In the genomic region with DNA sequence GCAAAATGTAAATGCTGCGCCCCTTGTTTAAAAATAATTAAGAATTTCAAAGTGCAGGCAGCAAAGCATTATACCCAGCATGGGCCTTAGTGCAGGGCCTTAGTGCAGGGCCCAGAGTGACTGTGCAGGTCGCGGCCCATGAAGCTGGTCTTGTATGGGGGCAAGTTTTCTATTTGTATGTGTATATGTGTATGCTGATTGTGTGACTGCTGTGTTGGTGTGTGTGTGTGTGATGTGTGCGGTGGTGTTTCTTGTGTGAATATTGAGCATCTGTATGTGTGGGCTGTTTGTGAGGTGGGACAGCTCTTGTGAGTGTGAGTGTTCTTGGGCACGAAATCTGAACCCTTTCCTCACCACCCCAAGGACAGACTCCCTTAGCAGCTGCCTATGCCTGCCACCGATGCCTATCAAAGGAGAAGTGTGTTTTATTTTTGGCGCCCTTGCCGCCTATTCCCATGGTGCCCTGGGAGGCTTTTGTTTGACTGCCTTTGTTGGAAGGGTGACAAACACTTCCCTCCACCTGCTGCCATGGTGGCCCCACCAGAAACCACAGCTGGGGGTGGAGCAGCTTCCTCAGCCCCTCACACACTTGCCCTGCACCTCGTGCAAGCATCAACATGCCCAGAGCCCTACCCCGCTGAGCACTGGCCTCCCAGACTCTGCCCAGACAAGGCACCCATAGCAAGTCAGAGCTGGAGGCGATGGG, we compare ENCODE assay signal across 10 cellular contexts. TPM values are rescaled to one million over a fixed set of nuclear protein-coding genes. Genes with fewer than 3 reads are reported as not detected.
DNase-seq lines count a peak whose midpoint lies in the region; ATAC-seq, FAIRE-seq and TF ChIP-seq lines count a peak whose summit lies in the region.
"Had no signal": no experiment of that assay in that cellular context is flagged by ENCODE, and none has a peak within 500 bp of the region (broad histone marks: within the 10 kb centered on the region; RNA-seq: fewer than 3 reads in every experiment).

No MANE protein-coding gene starts in this region.

- CTCF ChIA-PET in HEK293 (lab: Yijun Ruan, JAX): interaction anchor here (0.7 to 11.3 kb wide), 8 partner anchors 8 to 1002 kb away, joined by 3 to 103 read pairs (median 4); no protein-coding TSS in a partner anchor

- H3K9me3 ChIP-seq in HEK293 (ENCODE audit: control insufficient read depth, insufficient read depth, low read depth, low read length) (no peaks in the 10 kb centered on the region), lower lobe of right lung (no peaks in the 10 kb centered on the region)

- intact Hi-C loops in lower lobe of right lung (cut with DNase I): no loop called here

- DNase-seq in NCI-H510A treated with DMSO at 0.1 percent for 48 hours (lab: John Stamatoyannopoulos, UW) (peak; percentile 94), lower lobe of right lung (no peak), urothelium cell line (ENCODE audit: low spot score) (peak; percentile 78), hepatic stellate cell (ENCODE audit: low spot score) (no peak), cerebellar nuclear complex (lab: John Stamatoyannopoulos, UW) (no peak), AG08395 (ENCODE audit: low spot score) (no peak)
- DNase-seq in activated T-cell treated with anti-CD3 and anti-CD28 coated beads, Interleukin-2, amount 50 U/mL, for 72 hours: peak; percentile 75 to 79

- H3K4me1 ChIP-seq in HEK293 (ENCODE audit: control insufficient read depth, insufficient read depth, low read length) (peaks cover 4% of the 10 kb centered on the region), lower lobe of right lung (peaks cover 72% of the 10 kb centered on the region)

- peak overlapping the region; percentile 24; the same call in 1 of the 2 replicates for H3K27ac ChIP-seq in HEK293 (ENCODE audit: extremely low read depth, low read depth, low read length)
- H3K27ac ChIP-seq in lower lobe of right lung: peak overlapping the region; percentile 81
- H3K27ac ChIP-seq: HL-60 had no signal

- H3K4me1 Mint-ChIP-seq in activated T-cell treated with anti-CD3 and anti-CD28 coated beads, Interleukin-2, amount 50 U/mL, for 72 hours (ENCODE audit: low read depth): peaks cover 94% of the 10 kb centered on the region

- no peaks in the 10 kb centered on the region for H3K27me3 Mint-ChIP-seq in activated T-cell treated with anti-CD3 and anti-CD28 coated beads, Interleukin-2, amount 50 U/mL, for 72 hours (ENCODE audit: low read depth)

- H3K4me3 Mint-ChIP-seq in activated T-cell treated with anti-CD3 and anti-CD28 coated beads, Interleukin-2, amount 50 U/mL, for 72 hours: peak overlapping the region; percentile 1 to 2

- ATAC-seq in activated T-cell treated with anti-CD3 and anti-CD28 coated beads, Interleukin-2, amount 50 U/mL, for 72 hours (replicated peaks in 1 of 2): peak; percentile 51 to 53
- no peak for ATAC-seq in lower lobe of right lung

- H3K36me3 ChIP-seq in HEK293 (ENCODE audit: control insufficient read depth in 2 of 2, insufficient read depth in 1 of 2, low read length in 2 of 2) (no peaks in the 10 kb centered on the region), lower lobe of right lung (no peaks in the 10 kb centered on the region)

- POLR2A ChIA-PET in HEK293 (lab: Yijun Ruan, JAX): interaction anchor here (0.6 to 1.4 kb wide), 5 partner anchors 14 to 138 kb away, joined by 3 to 7 read pairs (median 3); a partner anchor contains a TSS

- peaks cover 1 to 4% of the 10 kb centered on the region in 2 donors for H3K36me3 Mint-ChIP-seq in activated T-cell treated with anti-CD3 and anti-CD28 coated beads, Interleukin-2, amount 50 U/mL, for 72 hours (ENCODE audit: insufficient read depth in 2 of 2)

- H3K27me3 ChIP-seq in lower lobe of right lung (ENCODE audit: low read depth): no peaks in the 10 kb centered on the region

- FAIRE-seq in urothelium cell line (lab: Jason Lieb, UNC): peak; percentile 75

- H3K4me3 ChIP-seq in HEK293 (ENCODE audit: low read depth, low read length) (no peak overlapping the region), lower lobe of right lung (no peak overlapping the region)

- H3K9me3 Mint-ChIP-seq in activated T-cell treated with anti-CD3 and anti-CD28 coated beads, Interleukin-2, amount 50 U/mL, for 72 hours: no peaks in the 10 kb centered on the region

- TF ChIP-seq CTCF in HEK293 (tag by site-specific recombination; IDR thresholded peaks at IDR 0.05) (no peak), lower lobe of right lung (IDR thresholded peaks at IDR 0.05) (no peak)

- peak overlapping the region; percentile 16 for H3K27ac Mint-ChIP-seq in activated T-cell treated with anti-CD3 and anti-CD28 coated beads, Interleukin-2, amount 50 U/mL, for 72 hours

TF ChIP-seq in HEK293, 187 proteins besides CTCF, POLR2A, EP300 and RAD21 (continues in another document):
- no peak for TF ChIP-seq ZNF768 (tag by site-specific recombination; IDR thresholded peaks at IDR 0.05)
- TF ChIP-seq ZBTB48 (tag by site-specific recombination; IDR thresholded peaks at IDR 0.05): peak; percentile 70; the same call in 1 of the 2 replicates
- no peak for TF ChIP-seq ZNF776 (tag by site-specific recombination; IDR thresholded peaks at IDR 0.05; ENCODE audit: borderline replicate concordance)
- TF ChIP-seq ZNF350 (tag by site-specific recombination; IDR thresholded peaks at IDR 0.05): no peak
- no peak for TF ChIP-seq GFI1B (tag by site-specific recombination; IDR thresholded peaks at IDR 0.05)
- TF ChIP-seq SP2 (tag by site-specific recombination; IDR thresholded peaks at IDR 0.05): no peak
- peak; percentile 83 for TF ChIP-seq ZBTB8A (tag by site-specific recombination; IDR thresholded peaks at IDR 0.05)
- no peak for TF ChIP-seq ZFP3 (tag by site-specific recombination; IDR thresholded peaks at IDR 0.05; ENCODE audit: low read depth)
- TF ChIP-seq, protein P1, sequence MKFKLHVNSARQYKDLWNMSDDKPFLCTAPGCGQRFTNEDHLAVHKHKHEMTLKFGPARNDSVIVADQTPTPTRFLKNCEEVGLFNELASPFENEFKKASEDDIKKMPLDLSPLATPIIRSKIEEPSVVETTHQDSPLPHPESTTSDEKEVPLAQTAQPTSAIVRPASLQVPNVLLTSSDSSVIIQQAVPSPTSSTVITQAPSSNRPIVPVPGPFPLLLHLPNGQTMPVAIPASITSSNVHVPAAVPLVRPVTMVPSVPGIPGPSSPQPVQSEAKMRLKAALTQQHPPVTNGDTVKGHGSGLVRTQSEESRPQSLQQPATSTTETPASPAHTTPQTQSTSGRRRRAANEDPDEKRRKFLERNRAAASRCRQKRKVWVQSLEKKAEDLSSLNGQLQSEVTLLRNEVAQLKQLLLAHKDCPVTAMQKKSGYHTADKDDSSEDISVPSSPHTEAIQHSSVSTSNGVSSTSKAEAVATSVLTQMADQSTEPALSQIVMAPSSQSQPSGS (tag by site-specific recombination; IDR thresholded peaks at IDR 0.05; ENCODE audit: low read depth): no peak
- no peak for TF ChIP-seq ZNF292 (tag by site-specific recombination; IDR thresholded peaks at IDR 0.05; ENCODE audit: borderline replicate concordance, low read depth)
- 0 out of 2 replicates have a peak, but pooled peaks have one; percentile 10 for TF ChIP-seq KLF1 (tag by site-specific recombination; IDR thresholded peaks at IDR 0.05)
- TF ChIP-seq, protein P2, sequence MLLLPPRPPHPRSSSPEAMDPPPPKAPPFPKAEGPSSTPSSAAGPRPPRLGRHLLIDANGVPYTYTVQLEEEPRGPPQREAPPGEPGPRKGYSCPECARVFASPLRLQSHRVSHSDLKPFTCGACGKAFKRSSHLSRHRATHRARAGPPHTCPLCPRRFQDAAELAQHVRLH (tag by site-specific recombination; IDR thresholded peaks at IDR 0.05): no peak
- 0 out of 2 replicates have a peak, but pooled peaks have one; percentile 10 for TF ChIP-seq OSR2 (tag by site-specific recombination; IDR thresholded peaks at IDR 0.05)
- TF ChIP-seq ZNF16 (tag by site-specific recombination; IDR thresholded peaks at IDR 0.05; ENCODE audit: low read depth): no peak
- TF ChIP-seq, protein P3, sequence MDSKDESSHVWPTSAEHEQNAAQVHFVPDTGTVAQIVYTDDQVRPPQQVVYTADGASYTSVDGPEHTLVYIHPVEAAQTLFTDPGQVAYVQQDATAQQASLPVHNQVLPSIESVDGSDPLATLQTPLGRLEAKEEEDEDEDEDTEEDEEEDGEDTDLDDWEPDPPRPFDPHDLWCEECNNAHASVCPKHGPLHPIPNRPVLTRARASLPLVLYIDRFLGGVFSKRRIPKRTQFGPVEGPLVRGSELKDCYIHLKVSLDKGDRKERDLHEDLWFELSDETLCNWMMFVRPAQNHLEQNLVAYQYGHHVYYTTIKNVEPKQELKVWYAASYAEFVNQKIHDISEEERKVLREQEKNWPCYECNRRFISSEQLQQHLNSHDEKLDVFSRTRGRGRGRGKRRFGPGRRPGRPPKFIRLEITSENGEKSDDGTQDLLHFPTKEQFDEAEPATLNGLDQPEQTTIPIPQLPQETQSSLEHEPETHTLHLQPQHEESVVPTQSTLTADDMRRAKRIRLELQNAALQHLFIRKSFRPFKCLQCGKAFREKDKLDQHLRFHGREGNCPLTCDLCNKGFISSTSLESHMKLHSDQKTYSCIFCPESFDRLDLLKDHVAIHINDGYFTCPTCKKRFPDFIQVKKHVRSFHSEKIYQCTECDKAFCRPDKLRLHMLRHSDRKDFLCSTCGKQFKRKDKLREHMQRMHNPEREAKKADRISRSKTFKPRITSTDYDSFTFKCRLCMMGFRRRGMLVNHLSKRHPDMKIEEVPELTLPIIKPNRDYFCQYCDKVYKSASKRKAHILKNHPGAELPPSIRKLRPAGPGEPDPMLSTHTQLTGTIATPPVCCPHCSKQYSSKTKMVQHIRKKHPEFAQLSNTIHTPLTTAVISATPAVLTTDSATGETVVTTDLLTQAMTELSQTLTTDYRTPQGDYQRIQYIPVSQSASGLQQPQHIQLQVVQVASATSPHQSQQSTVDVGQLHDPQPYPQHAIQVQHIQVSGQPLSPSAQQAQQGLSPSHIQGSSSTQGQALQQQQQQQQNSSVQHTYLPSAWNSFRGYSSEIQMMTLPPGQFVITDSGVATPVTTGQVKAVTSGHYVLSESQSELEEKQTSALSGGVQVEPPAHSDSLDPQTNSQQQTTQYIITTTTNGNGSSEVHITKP (tag by site-specific recombination; IDR thresholded peaks at IDR 0.05): peak; percentile 57
- peak; percentile 89 for TF ChIP-seq ZIC2 (tag by site-specific recombination; IDR thresholded peaks at IDR 0.05)
- TF ChIP-seq ZFP37 (tag by site-specific recombination; IDR thresholded peaks at IDR 0.05): no peak
- TF ChIP-seq GLI4 (tag by site-specific recombination; IDR thresholded peaks at IDR 0.05): no peak
- no peak for TF ChIP-seq ZNF529 (tag by site-specific recombination; IDR thresholded peaks at IDR 0.05; ENCODE audit: insufficient replicate concordance)
- TF ChIP-seq ZNF175 (tag by site-specific recombination; IDR thresholded peaks at IDR 0.05): no peak
- TF ChIP-seq ZNF394 (tag by site-specific recombination; IDR thresholded peaks at IDR 0.05; ENCODE audit: borderline replicate concordance): no peak

RNA-seq across cellular contexts. Expression of a gene that starts 18.0 kb away (rescaled TPM):
- total RNA-seq in activated T-cell treated with anti-CD3 and anti-CD28 coated beads, Interleukin-2, amount 50 U/mL, for 72 hours: 100 to 1,000 TPM; 311 to 371 TPM
- total RNA-seq in lower lobe of right lung: 2.2 TPM

RNA-seq across cellular contexts. Expression of a gene that starts 45.8 kb away (rescaled TPM):
- 10 to 100 TPM in 1 of 2 donors, 1 to 10 TPM in 1; 9.9 to 10.6 TPM for total RNA-seq in activated T-cell treated with anti-CD3 and anti-CD28 coated beads, Interleukin-2, amount 50 U/mL, for 72 hours
- 0.68 TPM for total RNA-seq in lower lobe of right lung
- total RNA-seq: dermis microvascular lymphatic vessel endothelial cell had no signal

Comparison
In these comparisons a context has a peak if more than half of its experiments do, and no peak if none do; other contexts are left out.
1. DNase-seq: peak in NCI-H510A treated with DMSO at 0.1 percent for 48 hours (single experiment), activated T-cell treated with anti-CD3 and anti-CD28 coated beads, Interleukin-2, amount 50 U/mL, for 72 hours (2 of 2) and urothelium cell line (single experiment); none in lower lobe of right lung (single experiment), hepatic stellate cell (single experiment), cerebellar nuclear complex (0 of 2) and AG08395 (single experiment).
2. ATAC-seq: peak in activated T-cell treated with anti-CD3 and anti-CD28 coated beads, Interleukin-2, amount 50 U/mL, for 72 hours (2 of 2); none in lower lobe of right lung (0 of 2).
3. RNA of a gene that starts 18.0 kb away (total RNA-seq): 311 to 371 TPM in activated T-cell treated with anti-CD3 and anti-CD28 coated beads, Interleukin-2, amount 50 U/mL, for 72 hours; 2.2 TPM in lower lobe of right lung (single experiment); every median in the first group is over 10 times any median in the second.